20 cellular contexts compared by ENCODE assay signal in the genomic region with DNA sequence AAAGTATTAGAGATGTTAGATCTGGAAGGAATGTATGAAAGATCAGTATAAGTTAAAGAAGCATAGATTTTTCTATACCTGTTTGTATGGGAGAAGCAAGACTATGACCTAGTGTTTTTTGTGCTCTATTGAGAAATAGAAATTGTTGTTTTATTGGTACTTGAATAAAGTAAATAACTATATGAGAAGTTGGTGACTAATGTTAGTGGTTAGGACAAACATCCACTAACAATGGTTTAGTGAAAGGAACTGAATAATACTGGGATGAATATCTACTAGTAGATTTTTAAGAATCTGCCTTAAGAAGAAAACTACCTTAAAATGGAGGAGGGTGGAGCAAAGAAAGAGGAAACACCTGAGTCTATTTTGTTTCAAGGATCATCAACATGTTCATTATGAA.
A peak's percentile ranks its signal among the peaks of the same experiment; 100 is the strongest.
DNase-seq lines count a peak whose midpoint lies in the region; ATAC-seq and TF ChIP-seq lines count a peak whose summit lies in the region.
"Had no signal": no experiment of that assay in that cellular context is flagged by ENCODE, and none has a peak within 500 bp of the region (broad histone marks: within the 10 kb centered on the region; RNA-seq: fewer than 3 reads in every experiment).

No MANE protein-coding gene starts in this region.

- no peaks in the 10 kb centered on the region for H3F3A ChIP-seq in PC-3 (ENCODE audit: low read length, unreplicated experiment)

- H3K79me2 ChIP-seq in mammary epithelial cell (ENCODE audit: insufficient read depth, low read length) (no peaks in the 10 kb centered on the region), PC-3 (ENCODE audit: low read length) (no peaks in the 10 kb centered on the region)

- H3K36me3 ChIP-seq in mammary epithelial cell (ENCODE audit: insufficient read depth, low read length) (no peaks in the 10 kb centered on the region), breast epithelium (no peaks in the 10 kb centered on the region), PC-3 (ENCODE audit: low read depth, low read length) (no peaks in the 10 kb centered on the region), A673 (ENCODE audit: insufficient read depth, low read length, poor library complexity, severe bottlenecking) (no peaks in the 10 kb centered on the region)
- H3K36me3 ChIP-seq in effector memory CD4-positive, alpha-beta T cell (ENCODE audit: control insufficient read depth, insufficient read depth, low read length): no peaks in the 10 kb centered on the region
- H3K36me3 ChIP-seq: HAP-1 had no signal

- H3K4me1 ChIP-seq in mammary epithelial cell (ENCODE audit: insufficient read depth, low read length): no peaks in the 10 kb centered on the region
- H3K4me1 ChIP-seq in breast epithelium: no peaks in the 10 kb centered on the region
- H3K4me1 ChIP-seq in PC-3 (ENCODE audit: insufficient read depth, low read length): peaks cover 17% of the 10 kb centered on the region
- H3K4me1 ChIP-seq in A673 (ENCODE audit: insufficient read depth, low read length, poor library complexity, severe bottlenecking): no peaks in the 10 kb centered on the region
- H3K4me1 ChIP-seq in effector memory CD4-positive, alpha-beta T cell (ENCODE audit: control insufficient read depth, insufficient read depth, low read length, poor library complexity, severe bottlenecking): no peaks in the 10 kb centered on the region
- H3K4me1 ChIP-seq: A549, HAP-1 had no signal

- no peaks in the 10 kb centered on the region for H3K9me3 ChIP-seq in mammary epithelial cell (replicated peaks; ENCODE audit: insufficient read depth, low read length)
- H3K9me3 ChIP-seq in breast epithelium: no peaks in the 10 kb centered on the region
- H3K9me3 ChIP-seq in PC-3 (ENCODE audit: low read length): no peaks in the 10 kb centered on the region
- no peaks in the 10 kb centered on the region for H3K9me3 ChIP-seq in A673 (ENCODE audit: low read depth, low read length, poor library complexity, severe bottlenecking)
- H3K9me3 ChIP-seq in effector memory CD4-positive, alpha-beta T cell (ENCODE audit: control insufficient read depth, low read length): no peaks in the 10 kb centered on the region
- H3K9me3 ChIP-seq: A549, HAP-1 had no signal

- TF ChIP-seq CTCF in mammary epithelial cell (conservative IDR thresholded peaks at IDR 0.05 in 1 of 2, IDR thresholded peaks at IDR 0.05 in 1 of 2; ENCODE audit: extremely low read depth in 1 of 2, insufficient read depth in 1 of 2, low read depth in 1 of 2, low read length in 2 of 2) (no peak), breast epithelium (IDR thresholded peaks at IDR 0.05) (no peak), PC-3 (conservative IDR thresholded peaks at IDR 0.05; ENCODE audit: low read depth, low read length) (no peak), A673 (conservative IDR thresholded peaks at IDR 0.05; ENCODE audit: low read depth, low read length) (no peak)

- in situ Hi-C loops in mammary epithelial cell (cut with MboI; ENCODE audit: low sequenced_read_pairs in 2 of 2): no loop called here

- TF ChIP-seq POLR2A in breast epithelium (IDR thresholded peaks at IDR 0.05): no peak

- H4K20me1 ChIP-seq in mammary epithelial cell (ENCODE audit: insufficient read depth, low read length) (no peaks in the 10 kb centered on the region), PC-3 (ENCODE audit: low read length) (no peaks in the 10 kb centered on the region)

- DNase-seq in mammary epithelial cell (peak; percentile 3), breast epithelium (ENCODE audit: low spot score in 2 of 2) (no peak), PC-3 (peak; percentile 63), dermis blood vessel endothelial cell (peak; percentile 2), renal cortical epithelial cell (ENCODE audit: low read depth) (peak; percentile 46), NCI-H2029 treated with DMSO at 0.1 percent for 48 hours (lab: John Stamatoyannopoulos, UW) (no peak), A673 (ENCODE audit: low spot score) (no peak)
- no peak for DNase-seq in effector memory CD4-positive, alpha-beta T cell
- DNase-seq: 8988T; C1 segment of cervical spinal cord; Calu3; CD4-positive, alpha-beta memory T cell; COR-L47; DMS79; EL; GDM1 had no signal

- H3K9me2 ChIP-seq in PC-3 (replicated peaks; ENCODE audit: low read length): no peaks in the 10 kb centered on the region; the same call in 1 of the 2 replicates

- peak; percentile 95 for ATAC-seq in PC-3
- ATAC-seq: A549, GM12878, GM23338 had no signal

- POLR2A ChIA-PET in PC-3 (lab: Charles Lee; ENCODE audit: unreplicated experiment): no interaction called here
- POLR2A ChIA-PET in A673 (lab: Charles Lee; ENCODE audit: low non-redundant PET): no interaction called here

- BruUV-seq in mammary epithelial cell (replicated peaks; lab: Mats Ljungman, UMichigan) (no TSS peak), PC-3 (replicated peaks; lab: Mats Ljungman, UMichigan) (no TSS peak), A673 (replicated peaks; lab: Mats Ljungman, UMichigan) (no TSS peak)

- CTCF ChIA-PET in mammary epithelial cell (lab: Charles Lee; ENCODE audit: low non-redundant PET) (no interaction called here), PC-3 (lab: Charles Lee) (no interaction called here), A673 (lab: Charles Lee) (no interaction called here)

- H3K27ac ChIP-seq in mammary epithelial cell (ENCODE audit: insufficient read depth, low read depth, low read length) (no peak overlapping the region), breast epithelium (no peak overlapping the region), PC-3 (ENCODE audit: low read length) (peak overlapping the region; percentile 47), A673 (ENCODE audit: low read depth, low read length, poor library complexity, severe bottlenecking) (no peak overlapping the region)
- H3K27ac ChIP-seq in effector memory CD4-positive, alpha-beta T cell (ENCODE audit: insufficient read depth, low read length, poor library complexity, severe bottlenecking): no peak overlapping the region
- H3K27ac ChIP-seq: A549 had no signal

- H3K9ac ChIP-seq in mammary epithelial cell (ENCODE audit: insufficient read depth, low read length) (no peak overlapping the region), PC-3 (ENCODE audit: low read length) (no peak overlapping the region)

- dilution Hi-C loops in mammary epithelial cell (cut with HindIII; ENCODE audit: low sequenced_read_pairs): no loop called here

- intact Hi-C loops in mammary epithelial cell (cut with micrococcal nuclease): no loop called here
- intact Hi-C loops in breast epithelium (cut with DNase I; ENCODE audit: low total_unique reads): no loop called here
- intact Hi-C loops in PC-3 (cut with micrococcal nuclease): no loop called here
- intact Hi-C loops in A673 (cut with micrococcal nuclease; ENCODE audit: unreplicated experiment): no loop called here

- H2AFZ ChIP-seq in mammary epithelial cell (ENCODE audit: low read depth, low read length) (no peak overlapping the region), PC-3 (ENCODE audit: low read length) (no peak overlapping the region)
- H2AFZ ChIP-seq: GM23338 had no signal

- H3K27me3 ChIP-seq in mammary epithelial cell (ENCODE audit: insufficient read depth, low read length) (no peaks in the 10 kb centered on the region), breast epithelium (no peaks in the 10 kb centered on the region), PC-3 (ENCODE audit: low read length) (no peaks in the 10 kb centered on the region), A673 (replicated peaks; ENCODE audit: insufficient read depth, low read depth, low read length, poor library complexity) (no peaks in the 10 kb centered on the region)
- H3K27me3 ChIP-seq in effector memory CD4-positive, alpha-beta T cell (replicated peaks; ENCODE audit: control insufficient read depth, insufficient read depth, low read length, poor library complexity, severe bottlenecking): no peaks in the 10 kb centered on the region

- H3K4me2 ChIP-seq in mammary epithelial cell (ENCODE audit: insufficient read depth, low read depth, low read length): no peak overlapping the region
- peak overlapping the region; percentile 42; the same call in 1 of the 2 replicates for H3K4me2 ChIP-seq in PC-3 (ENCODE audit: low read length)
- H3K4me2 ChIP-seq: A549, GM23338 had no signal

- H3K4me3 ChIP-seq in mammary epithelial cell (replicated peaks in 1 of 3; ENCODE audit: insufficient read depth in 1 of 3, low read depth in 2 of 3, low read length in 3 of 3) (no peak overlapping the region), breast epithelium (no peak overlapping the region), PC-3 (ENCODE audit: low read length) (no peak overlapping the region), A673 (ENCODE audit: low read depth, low read length, poor library complexity, severe bottlenecking) (no peak overlapping the region)
- H3K4me3 ChIP-seq in effector memory CD4-positive, alpha-beta T cell (ENCODE audit: insufficient read depth, low read depth, low read length, poor library complexity, severe bottlenecking): no peak overlapping the region
- H3K4me3 ChIP-seq: A549, GM12878, GM23338, HAP-1 had no signal

Comparison
In these comparisons a context has a peak if more than half of its experiments do, and no peak if none do; other contexts are left out.
1. DNase-seq: peak in mammary epithelial cell (single experiment), PC-3 (single experiment), dermis blood vessel endothelial cell (single experiment) and renal cortical epithelial cell (single experiment); none in breast epithelium (0 of 2), NCI-H2029 treated with DMSO at 0.1 percent for 48 hours (single experiment), A673 (single experiment) and effector memory CD4-positive, alpha-beta T cell (0 of 3).